In genomic region chr7:155303897-155304296, GRCh38 we compare ENCODE assay signal across 1 cellular context.
A peak's percentile ranks its signal among the peaks of the same experiment; 100 is the strongest.
TF ChIP-seq lines count a peak whose summit lies in the region.

No MANE protein-coding gene starts in this region.

TF ChIP-seq in K562, 482 proteins besides CTCF, POLR2A, EP300 and RAD21:
- peak; percentile 41; the same call in 1 of the 2 replicates for TF ChIP-seq ZBED1 (IDR thresholded peaks at IDR 0.05)
- TF ChIP-seq, protein P1, sequence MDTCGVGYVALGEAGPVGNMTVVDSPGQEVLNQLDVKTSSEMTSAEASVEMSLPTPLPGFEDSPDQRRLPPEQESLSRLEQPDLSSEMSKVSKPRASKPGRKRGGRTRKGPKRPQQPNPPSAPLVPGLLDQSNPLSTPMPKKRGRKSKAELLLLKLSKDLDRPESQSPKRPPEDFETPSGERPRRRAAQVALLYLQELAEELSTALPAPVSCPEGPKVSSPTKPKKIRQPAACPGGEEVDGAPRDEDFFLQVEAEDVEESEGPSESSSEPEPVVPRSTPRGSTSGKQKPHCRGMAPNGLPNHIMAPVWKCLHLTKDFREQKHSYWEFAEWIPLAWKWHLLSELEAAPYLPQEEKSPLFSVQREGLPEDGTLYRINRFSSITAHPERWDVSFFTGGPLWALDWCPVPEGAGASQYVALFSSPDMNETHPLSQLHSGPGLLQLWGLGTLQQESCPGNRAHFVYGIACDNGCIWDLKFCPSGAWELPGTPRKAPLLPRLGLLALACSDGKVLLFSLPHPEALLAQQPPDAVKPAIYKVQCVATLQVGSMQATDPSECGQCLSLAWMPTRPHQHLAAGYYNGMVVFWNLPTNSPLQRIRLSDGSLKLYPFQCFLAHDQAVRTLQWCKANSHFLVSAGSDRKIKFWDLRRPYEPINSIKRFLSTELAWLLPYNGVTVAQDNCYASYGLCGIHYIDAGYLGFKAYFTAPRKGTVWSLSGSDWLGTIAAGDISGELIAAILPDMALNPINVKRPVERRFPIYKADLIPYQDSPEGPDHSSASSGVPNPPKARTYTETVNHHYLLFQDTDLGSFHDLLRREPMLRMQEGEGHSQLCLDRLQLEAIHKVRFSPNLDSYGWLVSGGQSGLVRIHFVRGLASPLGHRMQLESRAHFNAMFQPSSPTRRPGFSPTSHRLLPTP (IDR thresholded peaks at IDR 0.05; ENCODE audit: borderline replicate concordance, extremely low read depth, insufficient read length): no peak
TF ChIP-seq in K562: peak in this region for 1.
